Comparison of ENCODE assay signal across 2 cellular contexts in the genomic region with DNA sequence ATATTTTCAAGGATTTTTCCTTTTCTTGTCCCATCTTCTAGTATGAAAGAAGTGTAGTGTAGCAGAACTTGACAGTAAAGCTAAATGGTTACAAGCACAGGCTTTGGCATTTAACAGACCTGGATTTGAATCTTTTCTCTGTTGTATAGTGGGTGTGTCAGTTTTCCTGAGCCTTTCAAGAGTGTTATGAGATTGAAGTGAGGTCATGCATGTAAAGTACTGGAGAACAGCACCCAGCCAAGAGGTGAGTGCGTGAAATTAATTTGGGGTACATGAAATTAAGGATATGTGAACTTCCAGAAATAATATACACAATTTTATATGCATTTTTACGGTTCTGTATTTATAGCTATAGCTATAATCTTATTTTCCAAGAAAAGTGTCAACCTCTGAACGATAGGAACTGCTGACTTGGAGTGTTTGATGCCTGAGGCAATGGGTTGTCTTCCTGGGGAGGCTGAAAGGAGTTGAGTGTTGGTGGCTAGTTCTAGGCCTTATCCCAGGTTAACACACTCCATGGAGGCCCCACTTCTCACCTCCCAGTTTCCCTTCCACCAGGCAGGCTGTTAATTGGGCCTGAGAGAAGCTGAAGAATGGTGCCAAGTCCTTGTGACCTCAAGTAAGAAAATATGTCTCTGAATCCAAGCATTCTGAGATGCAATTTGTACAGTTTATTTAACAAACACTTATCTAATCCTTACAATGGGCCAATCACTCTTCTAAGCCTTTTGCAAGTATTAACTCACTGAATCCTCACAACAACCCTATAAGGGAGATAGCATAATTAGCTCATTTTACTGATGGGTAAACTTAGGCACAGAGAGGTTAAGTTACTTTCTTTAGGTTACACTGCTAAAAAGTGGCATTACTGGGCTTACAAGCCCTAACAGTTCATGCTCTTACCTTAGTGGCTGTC.
TF ChIP-seq lines count a peak whose summit lies in the region.

No MANE protein-coding gene starts in this region.

TF ChIP-seq in GM23338, 12 proteins besides CTCF, POLR2A, EP300 and RAD21:
- TF ChIP-seq ZNF114 (CRISPR knock-in tag; IDR thresholded peaks at IDR 0.05) = no peak
- no peak for TF ChIP-seq REST (IDR thresholded peaks at IDR 0.05; ENCODE audit: unreplicated experiment)
- no peak for TF ChIP-seq EZH2phosphoT487 (IDR thresholded peaks at IDR 0.05; ENCODE audit: unreplicated experiment)
- TF ChIP-seq ETS1 (IDR thresholded peaks at IDR 0.05) = no peak
- no peak for TF ChIP-seq ZNF462 (CRISPR knock-in tag; IDR thresholded peaks at IDR 0.05)
- TF ChIP-seq STAT1 (IDR thresholded peaks at IDR 0.05; ENCODE audit: unreplicated experiment) = no peak
- no peak for TF ChIP-seq NANOG (IDR thresholded peaks at IDR 0.05; ENCODE audit: borderline replicate concordance)

TF ChIP-seq in H1, 55 proteins besides CTCF, POLR2A, EP300 and RAD21:
- no peak for TF ChIP-seq RBBP5 (IDR thresholded peaks at IDR 0.05; ENCODE audit: borderline replicate concordance, low read depth, low read length)
- TF ChIP-seq TEAD4 (IDR thresholded peaks at IDR 0.05; ENCODE audit: low read depth, low read length) = no peak
- no peak for TF ChIP-seq PHF8 (conservative IDR thresholded peaks at IDR 0.05; ENCODE audit: low read depth, low read length)
- no peak for TF ChIP-seq CTBP2 (IDR thresholded peaks at IDR 0.05; ENCODE audit: borderline replicate concordance, insufficient read depth, insufficient read length, low read length)
- no peak for TF ChIP-seq NANOG (IDR thresholded peaks at IDR 0.05; ENCODE audit: insufficient read depth, low read depth, low read length, poor library complexity, severe bottlenecking)
- TF ChIP-seq, protein P1, sequence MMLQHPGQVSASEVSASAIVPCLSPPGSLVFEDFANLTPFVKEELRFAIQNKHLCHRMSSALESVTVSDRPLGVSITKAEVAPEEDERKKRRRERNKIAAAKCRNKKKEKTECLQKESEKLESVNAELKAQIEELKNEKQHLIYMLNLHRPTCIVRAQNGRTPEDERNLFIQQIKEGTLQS (IDR thresholded peaks at IDR 0.05; ENCODE audit: insufficient read depth, low read depth, low read length) = no peak
